ENCODE assay signal across 9 cellular contexts in genomic region chr4:9381012-9381534, GRCh38. TPM values are rescaled to one million over a fixed set of nuclear protein-coding genes. Genes with fewer than 3 reads are reported as not detected.
DNase-seq lines count a peak whose midpoint lies in the region; ATAC-seq and TF ChIP-seq lines count a peak whose summit lies in the region.
"Not testable (repeated sequence)": the region's sequence is repeated elsewhere in the genome, so short reads cannot be mapped to it uniquely, and the experiment has no call there.
"Had no signal": no experiment of that assay in that cellular context is flagged by ENCODE, and none has a peak within 500 bp of the region (broad histone marks: within the 10 kb centered on the region; RNA-seq: fewer than 3 reads in every experiment).

No MANE protein-coding gene starts in this region.

- not testable (repeated sequence) for H3K79me2 ChIP-seq in HCT116 (ENCODE audit: insufficient read depth, low read length); SK-N-SH (ENCODE audit: insufficient read depth); osteoblast (ENCODE audit: insufficient read depth, low read length)

- RAD21 ChIA-PET in HCT116 (lab: Charles Lee; ENCODE audit: low non-redundant PET in 1 of 2, low total read pairs in 2 of 2, uncharacterized antibody in 2 of 2, unreplicated experiment in 2 of 2), result not testable (repeated sequence)

- ATAC-seq in HCT116, result peak; percentile 77

- not testable (repeated sequence) for H3K9ac ChIP-seq in HCT116 (ENCODE audit: low read length)
- peak overlapping the region; percentile 52 for H3K9ac ChIP-seq in SK-N-SH

- TF ChIP-seq RAD21 in HCT116 (IDR thresholded peaks at IDR 0.05; ENCODE audit: low read depth), result peak; percentile 48; the same call in 1 of the 2 replicates
- not testable (repeated sequence) for TF ChIP-seq RAD21 in SK-N-SH (IDR thresholded peaks at IDR 0.05; ENCODE audit: low read length)

- not testable (repeated sequence) for H3F3A ChIP-seq in SK-N-SH (replicated peaks; ENCODE audit: insufficient read depth)

- not testable (repeated sequence) for H3K9me2 ChIP-seq in HCT116 (ENCODE audit: insufficient read depth); SK-N-SH

- 2% methylated on average over 3 of the region's 36 CpGs for WGBS in SK-N-SH (ENCODE audit: low lambda C conversion rate)

- TF ChIP-seq POLR2A in HCT116 (IDR thresholded peaks at IDR 0.05; ENCODE audit: borderline replicate concordance, extremely low read depth, insufficient read depth, insufficient read length), result not testable (repeated sequence)

- TF ChIP-seq CTCF in HCT116 (IDR thresholded peaks at IDR 0.05 in 2 of 3, conservative IDR thresholded peaks at IDR 0.05 in 1 of 3; ENCODE audit: borderline replicate concordance in 1 of 3, insufficient read depth in 1 of 3, low read depth in 2 of 3, low read length in 2 of 3) (peak in 2 of 3 experiments; percentile 35 to 43; a peak in 3 of 6 replicates), SK-N-SH (IDR thresholded peaks at IDR 0.05) (peak; percentile 68)
- not testable (repeated sequence) for TF ChIP-seq CTCF in osteoblast (IDR thresholded peaks at IDR 0.05; ENCODE audit: extremely low read depth, low read depth, low read length)

- H3K4me2 ChIP-seq in HCT116 (ENCODE audit: low read length) (peak overlapping the region; percentile 61), SK-N-SH (peak overlapping the region; percentile 74)
- H3K4me2 ChIP-seq in osteoblast (ENCODE audit: insufficient read depth, low read length), result not testable (repeated sequence)

- H2AFZ ChIP-seq in HCT116 (ENCODE audit: low read depth, low read length, poor library complexity, severe bottlenecking) (peak overlapping the region; percentile 26), SK-N-SH (ENCODE audit: low read depth) (peak overlapping the region; percentile 78), osteoblast (ENCODE audit: low read length) (peak overlapping the region; percentile 47)

- H4K20me1 ChIP-seq in HCT116 (ENCODE audit: insufficient read depth); SK-N-SH (ENCODE audit: insufficient read depth); osteoblast (ENCODE audit: insufficient read depth, low read length): not testable (repeated sequence)

- not testable (repeated sequence) for BruUV-seq in HCT116 (replicated peaks; lab: Mats Ljungman, UMichigan)

- not testable (repeated sequence) for TF ChIP-seq EP300 in SK-N-SH (IDR thresholded peaks at IDR 0.05; ENCODE audit: borderline replicate concordance in 1 of 2, low read depth in 1 of 2, low read length in 1 of 2)

- intact Hi-C loops in HCT116 (cut with micrococcal nuclease), result not testable (repeated sequence)

- CTCF ChIA-PET in HCT116 (lab: Charles Lee), result not testable (repeated sequence)
- CTCF ChIA-PET in SK-N-SH (lab: Yijun Ruan, JAX), result interaction anchor here (1.0 kb wide), 1 partner anchor 380 kb away, joined by 3 read pairs; no protein-coding TSS in a partner anchor

- not testable (repeated sequence) for H3K36me3 ChIP-seq in HCT116 (ENCODE audit: control insufficient read depth in 1 of 2, insufficient read depth in 2 of 2, low read length in 2 of 2); SK-N-SH (replicated peaks in 1 of 2; ENCODE audit: control insufficient read depth in 1 of 2, insufficient read depth in 2 of 2, low read length in 1 of 2); osteoblast (ENCODE audit: insufficient read depth, low read length)

- POLR2A ChIA-PET in HCT116 (lab: Charles Lee); SK-N-SH (lab: Yijun Ruan, JAX): not testable (repeated sequence)

- H3K27me3 ChIP-seq in HCT116 (ENCODE audit: insufficient read depth, low read length); SK-N-SH (ENCODE audit: insufficient read depth); osteoblast (ENCODE audit: insufficient read depth, low read length): not testable (repeated sequence)

- peak overlapping the region; percentile 35 to 45 for H3K4me3 ChIP-seq in HCT116 (replicated peaks in 1 of 2; ENCODE audit: low read depth in 1 of 2, low read length in 2 of 2)
- H3K4me3 ChIP-seq in SK-N-SH (ENCODE audit: low read depth in 2 of 2, low read length in 1 of 2), result peak overlapping the region; percentile 47; a peak in 3 of 4 replicates
- H3K4me3 ChIP-seq in osteoblast (ENCODE audit: insufficient read depth, low read length), result peak overlapping the region; percentile 39

- not testable (repeated sequence) for H3K4me1 ChIP-seq in HCT116 (ENCODE audit: control insufficient read depth in 1 of 2, insufficient read depth in 2 of 2, low read length in 2 of 2); SK-N-SH (ENCODE audit: control insufficient read depth in 1 of 2, insufficient read depth in 2 of 2, low read depth in 1 of 2, low read length in 1 of 2); osteoblast (ENCODE audit: insufficient read depth, low read length)

- H3K27ac ChIP-seq in HCT116 (ENCODE audit: low read depth, low read length); SK-N-SH (ENCODE audit: low read depth in 2 of 2, low read length in 1 of 2); osteoblast (ENCODE audit: low read depth, low read length): not testable (repeated sequence)

- H3K9me3 ChIP-seq in HCT116 (ENCODE audit: control insufficient read depth in 1 of 2, insufficient read depth in 1 of 2, low read depth in 1 of 2, low read length in 2 of 2); SK-N-SH; osteoblast (ENCODE audit: low read depth, low read length): not testable (repeated sequence)

- DNase-seq in AG20443 (ENCODE audit: low spot score) (peak; percentile 34), SK-N-SH (peak; percentile 48), dermis blood vessel endothelial cell (peak; percentile 2), iPS-NIHi7 (ENCODE audit: extremely low spot score) (peak; percentile 10), osteoblast (ENCODE audit: insufficient read length, low spot score, missing footprints) (peak; percentile 22)
- not testable (repeated sequence) for DNase-seq in HCT116 (ENCODE audit: low read depth, low spot score)
- DNase-seq in activated T-cell treated with anti-CD3 and anti-CD28 coated beads, Interleukin-2, amount 50 U/mL, for 1 hour, result peak; percentile 42
- DNase-seq in stimulated activated CD4-positive, alpha-beta T cell treated with anti-CD3 and anti-CD28 coated beads, TNF-alpha, amount 100 ng/mL, for 48 hours (ENCODE audit: low read depth in 3 of 3), result peak; percentile 5 to 34 (median 24)

RNA-seq across cellular contexts. Expression of gene USP17L30, which starts 18.1 kb away (rescaled TPM):
- total RNA-seq in HCT116 (2021; ENCODE audit: unreplicated experiment), result not detected
- not detected in 2 replicates for polyA plus RNA-seq in HCT116 (2012)
- polyA plus RNA-seq in SK-N-SH (2012; rRNA removed), result not detected in 2 replicates
- polyA plus RNA-seq in SK-N-SH (2012; cell fraction: cytosol; rRNA removed), result not detected in 2 replicates
- polyA plus RNA-seq in SK-N-SH (2012; cell fraction: nucleus; rRNA removed), result not detected in 2 replicates
- total RNA-seq in dermis blood vessel endothelial cell, result not detected in 2 replicates
- total RNA-seq in osteoblast, result not detected in 2 replicates
- total RNA-seq: gastrocnemius medialis had no signal

RNA-seq across cellular contexts. Expression of gene USP17L29, which starts 27.6 kb away (rescaled TPM):
- total RNA-seq in HCT116 (2021; ENCODE audit: unreplicated experiment), result not detected
- polyA plus RNA-seq in HCT116 (2012), result not detected in 2 replicates
- polyA plus RNA-seq in SK-N-SH (2012; rRNA removed), result not detected in 2 replicates
- not detected in 2 replicates for polyA plus RNA-seq in SK-N-SH (2012; cell fraction: cytosol; rRNA removed)
- not detected in 2 replicates for polyA plus RNA-seq in SK-N-SH (2012; cell fraction: nucleus; rRNA removed)
- total RNA-seq in dermis blood vessel endothelial cell, result not detected in 2 replicates
- not detected in 2 replicates for total RNA-seq in osteoblast
- total RNA-seq: gastrocnemius medialis had no signal

RNA-seq across cellular contexts. Expression of gene USP17L28, which starts 32.4 kb away (rescaled TPM):
- total RNA-seq in HCT116 (2021; ENCODE audit: unreplicated experiment), result not detected
- not detected in 2 replicates for polyA plus RNA-seq in HCT116 (2012)
- polyA plus RNA-seq in SK-N-SH (2012; rRNA removed), result not detected in 2 replicates
- polyA plus RNA-seq in SK-N-SH (2012; cell fraction: cytosol; rRNA removed), result not detected in 2 replicates
- polyA plus RNA-seq in SK-N-SH (2012; cell fraction: nucleus; rRNA removed), result not detected in 2 replicates
- not detected in 2 replicates for total RNA-seq in dermis blood vessel endothelial cell
- not detected in 2 replicates for total RNA-seq in osteoblast
- total RNA-seq: gastrocnemius medialis had no signal

RNA-seq across cellular contexts. Expression of gene USP17L27, which starts 37.1 kb away (rescaled TPM):
- total RNA-seq in HCT116 (2021; ENCODE audit: unreplicated experiment) (not detected), dermis blood vessel endothelial cell (not detected in 2 replicates), osteoblast (not detected in 2 replicates)
- polyA plus RNA-seq in HCT116 (2012), result not detected in 2 replicates
- polyA plus RNA-seq in SK-N-SH (2012; rRNA removed), result not detected in 2 replicates
- not detected in 2 replicates for polyA plus RNA-seq in SK-N-SH (2012; cell fraction: cytosol; rRNA removed)
- not detected in 2 replicates for polyA plus RNA-seq in SK-N-SH (2012; cell fraction: nucleus; rRNA removed)
- total RNA-seq: gastrocnemius medialis had no signal

RNA-seq across cellular contexts. Expression of gene USP17L5, which starts 41.9 kb away (rescaled TPM):
- total RNA-seq in HCT116 (2021; ENCODE audit: unreplicated experiment) (not detected), dermis blood vessel endothelial cell (not detected in 2 replicates), osteoblast (not detected in 2 replicates)
- polyA plus RNA-seq in HCT116 (2012), result not detected in 2 replicates
- polyA plus RNA-seq in SK-N-SH (2012; rRNA removed), result not detected in 2 replicates
- polyA plus RNA-seq in SK-N-SH (2012; cell fraction: cytosol; rRNA removed), result not detected in 2 replicates
- polyA plus RNA-seq in SK-N-SH (2012; cell fraction: nucleus; rRNA removed), result not detected in 2 replicates
- total RNA-seq: gastrocnemius medialis had no signal

Comparison
In these comparisons a context has a peak if more than half of its experiments do, and no peak if none do; other contexts are left out.
1. H2AFZ ChIP-seq: peak in every context shown above with its lines; median percentile 78 in SK-N-SH; 47 in osteoblast; 26 in HCT116.